Comparison of ENCODE assay signal across 11 cellular contexts in the genomic region with DNA sequence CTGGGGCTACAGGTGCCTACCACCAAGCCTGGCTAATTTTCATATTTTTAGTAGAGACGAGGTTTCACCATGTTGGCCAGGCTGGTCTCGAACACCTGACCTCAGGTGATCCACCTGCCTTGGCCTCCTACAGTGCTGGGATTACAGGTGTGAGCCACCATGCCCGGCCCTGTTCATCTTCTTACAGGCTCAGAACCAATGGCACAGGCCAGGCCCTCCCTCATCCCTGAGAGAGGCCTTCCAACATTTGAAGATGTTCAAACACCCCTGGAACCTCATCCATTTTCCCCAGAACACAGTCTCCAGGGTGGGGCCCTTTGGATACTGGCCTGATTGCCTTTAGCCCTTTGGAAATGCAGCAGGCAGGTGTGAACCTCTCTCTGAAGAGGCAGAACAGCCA. TPM values are rescaled to one million over a fixed set of nuclear protein-coding genes. Genes with fewer than 3 reads are reported as not detected.
DNase-seq lines count a peak whose midpoint lies in the region; ATAC-seq, FAIRE-seq and TF ChIP-seq lines count a peak whose summit lies in the region.
"Not testable (repeated sequence)": the region's sequence is repeated elsewhere in the genome, so short reads cannot be mapped to it uniquely, and the experiment has no call there.
"Had no signal": no experiment of that assay in that cellular context is flagged by ENCODE, and none has a peak within 500 bp of the region (broad histone marks: within the 10 kb centered on the region; RNA-seq: fewer than 3 reads in every experiment).

No MANE protein-coding gene starts in this region.

- H3K9me3 ChIP-seq in IMR-90 (ENCODE audit: control insufficient read depth, insufficient read depth, low read length); astrocyte (ENCODE audit: insufficient read depth, low read depth, low read length); esophagus muscularis mucosa; left lung; skeletal muscle tissue (ENCODE audit: control insufficient read depth in 3 of 3, low read length in 3 of 3); vagina: not testable (repeated sequence)

- TF ChIP-seq EP300 in esophagus muscularis mucosa (IDR thresholded peaks at IDR 0.05): not testable (repeated sequence)

- H3K4ac ChIP-seq in IMR-90 (ENCODE audit: low read depth, low read length): peak overlapping the region; percentile 47

- intact Hi-C loops in IMR-90 (cut with micrococcal nuclease); esophagus muscularis mucosa (cut with DNase I); left lung (cut with DNase I); vagina (cut with DNase I): not testable (repeated sequence)

- not testable (repeated sequence) for H3K27me3 ChIP-seq in ACC112 (ENCODE audit: insufficient read depth, low read length); IMR-90 (ENCODE audit: control insufficient read depth, insufficient read depth, low read length); astrocyte (ENCODE audit: insufficient read depth, low read length); esophagus muscularis mucosa; left lung; vagina
- H3K27me3 ChIP-seq in skeletal muscle tissue (ENCODE audit: control insufficient read depth in 3 of 3, insufficient read depth in 3 of 3, low read length in 3 of 3): peaks cover 0 to 12% (median 3%) of the 10 kb centered on the region in 3 donors

- not testable (repeated sequence) for H3K4me3 ChIP-seq in ACC112 (ENCODE audit: low read depth, low read length); IMR-90 (ENCODE audit: insufficient read depth, low read depth, low read length); astrocyte (ENCODE audit: insufficient read depth, low read depth, low read length); esophagus muscularis mucosa; left lung; skeletal muscle tissue (ENCODE audit: low read length in 3 of 3); vagina

- POLR2A ChIA-PET in IMR-90 (lab: Charles Lee; ENCODE audit: unreplicated experiment): not testable (repeated sequence)

- H3K27ac Mint-ChIP-seq in astrocyte (ENCODE audit: unreplicated experiment) (peak overlapping the region; percentile 99), osteocyte (ENCODE audit: unreplicated experiment) (peak overlapping the region; percentile 99)

- peak overlapping the region; percentile 96 for H2AK5ac ChIP-seq in IMR-90 (ENCODE audit: low read depth, low read length)

- H3K4me1 ChIP-seq in ACC112 (ENCODE audit: control insufficient read depth, insufficient read depth, low read length, unreplicated experiment): peaks cover 19% of the 10 kb centered on the region
- H3K4me1 ChIP-seq in IMR-90 (ENCODE audit: control insufficient read depth, insufficient read depth, low read length): not testable (repeated sequence)
- H3K4me1 ChIP-seq in astrocyte (ENCODE audit: insufficient read depth, low read length): peaks cover 14% of the 10 kb centered on the region
- H3K4me1 ChIP-seq in esophagus muscularis mucosa: peaks cover 12 to 16% (median 13%) of the 10 kb centered on the region in 4 donors
- peaks cover 7 to 17% of the 10 kb centered on the region in 2 donors for H3K4me1 ChIP-seq in left lung
- H3K4me1 ChIP-seq in skeletal muscle tissue (ENCODE audit: control insufficient read depth in 3 of 3, insufficient read depth in 3 of 3, low read length in 3 of 3): peaks cover 0 to 13% (median 9%) of the 10 kb centered on the region in 3 donors
- H3K4me1 ChIP-seq in vagina: peaks cover 16% of the 10 kb centered on the region

- not testable (repeated sequence) for H3K36me3 ChIP-seq in ACC112 (ENCODE audit: insufficient read depth, low read length); IMR-90 (ENCODE audit: control insufficient read depth, insufficient read depth, low read length); astrocyte (ENCODE audit: insufficient read depth, low read length); esophagus muscularis mucosa; left lung; skeletal muscle tissue (ENCODE audit: control insufficient read depth in 3 of 3, insufficient read depth in 3 of 3, low read length in 3 of 3); vagina

- H3K79me2 ChIP-seq in ACC112 (ENCODE audit: control insufficient read depth, insufficient read depth, low read length, unreplicated experiment); astrocyte (ENCODE audit: insufficient read depth, low read length): not testable (repeated sequence)

- 88% methylated on average over 3 of the region's 3 CpGs; no CpG with 5 or more reads in 1 of the 2 experiments for WGBS in IMR-90 (ENCODE audit: extremely low coverage in 2 of 2, insufficient read length in 1 of 2), 2 experiments
- WGBS in esophagus muscularis mucosa: 92% methylated on average over 2 of the region's 3 CpGs

- peak overlapping the region; percentile 93 for H2BK20ac ChIP-seq in IMR-90 (ENCODE audit: low read depth, low read length)

- not testable (repeated sequence) for H3K79me1 ChIP-seq in IMR-90 (ENCODE audit: low read depth in 1 of 2, low read length in 2 of 2)

- not testable (repeated sequence) for BruUV-seq in IMR-90 (replicated peaks; lab: Mats Ljungman, UMichigan)

- CTCF ChIA-PET in IMR-90 (lab: Yijun Ruan, JAX): interaction anchor here (0.8 kb wide), 1 partner anchor 47 kb away, joined by 5 read pairs; no protein-coding TSS in a partner anchor

- peak overlapping the region; percentile 57 for H2BK120ac ChIP-seq in IMR-90 (ENCODE audit: low read depth, low read length)

- H3K36me3 Mint-ChIP-seq in astrocyte (ENCODE audit: low read depth, unreplicated experiment); osteocyte (ENCODE audit: unreplicated experiment): not testable (repeated sequence)

- not testable (repeated sequence) for DNase-seq in IMR-90; astrocyte (ENCODE audit: low read depth); esophagus muscularis mucosa (ENCODE audit: extremely low spot score); left lung; osteocyte (ENCODE audit: extremely low spot score, unreplicated experiment)
- peak in 1 of 2 donors; percentile 88 for DNase-seq in vagina (ENCODE audit: extremely low spot score in 2 of 2)

- not testable (repeated sequence) for H3K4me3 Mint-ChIP-seq in astrocyte (ENCODE audit: unreplicated experiment)
- H3K4me3 Mint-ChIP-seq in osteocyte (ENCODE audit: unreplicated experiment): peak overlapping the region; percentile 12

- H2AK9ac ChIP-seq in IMR-90 (replicated peaks; ENCODE audit: low read depth, low read length, poor library complexity): peak overlapping the region; percentile 53

- peak overlapping the region; percentile 1 for H3K14ac ChIP-seq in IMR-90 (replicated peaks; ENCODE audit: low read depth, low read length)

- peak overlapping the region; percentile 85 for H4K5ac ChIP-seq in IMR-90 (ENCODE audit: low read depth, low read length)

- not testable (repeated sequence) for FAIRE-seq in astrocyte (lab: Jason Lieb, UNC)

- not testable (repeated sequence) for H2AFZ ChIP-seq in ACC112 (ENCODE audit: low read length, unreplicated experiment); astrocyte (ENCODE audit: low read depth, low read length)
- peak overlapping the region; percentile 81 for H2AFZ ChIP-seq in IMR-90 (replicated peaks; ENCODE audit: low read length, poor library complexity)

- TF ChIP-seq POLR2A in IMR-90 (IDR thresholded peaks at IDR 0.05; ENCODE audit: low read depth, low read length); esophagus muscularis mucosa (IDR thresholded peaks at IDR 0.05; ENCODE audit: low read depth); vagina (IDR thresholded peaks at IDR 0.05): not testable (repeated sequence)

- peak overlapping the region; percentile 74 for H3K18ac ChIP-seq in IMR-90 (ENCODE audit: low read depth, low read length)

- not testable (repeated sequence) for H4K20me1 ChIP-seq in IMR-90 (ENCODE audit: insufficient read depth, low read length); astrocyte (ENCODE audit: insufficient read depth, low read length)

- not testable (repeated sequence) for H3K27me3 Mint-ChIP-seq in astrocyte (ENCODE audit: low read depth, unreplicated experiment); osteocyte (ENCODE audit: unreplicated experiment)

- H3K23ac ChIP-seq in IMR-90 (ENCODE audit: low read depth, low read length): peak overlapping the region; percentile 45; the same call in 1 of the 2 replicates

- peak overlapping the region; percentile 7 to 77; a peak in 3 of 4 replicates for H4K8ac ChIP-seq in IMR-90 (ENCODE audit: low read depth in 2 of 2, low read length in 2 of 2)

- not testable (repeated sequence) for ATAC-seq in IMR-90 (ENCODE audit: low read depth); left lung

- peak overlapping the region; percentile 20; the same call in 1 of the 2 replicates for H3K56ac ChIP-seq in IMR-90 (ENCODE audit: extremely low read depth, insufficient read depth, low read length)

- dilution Hi-C loops in IMR-90 (cut with HindIII; ENCODE audit: low sequenced_read_pairs, unreplicated experiment): not testable (repeated sequence)

- H3K4me1 Mint-ChIP-seq in astrocyte (ENCODE audit: low read depth, unreplicated experiment) (peaks cover 12% of the 10 kb centered on the region), osteocyte (ENCODE audit: unreplicated experiment) (peaks cover 16% of the 10 kb centered on the region)

- TF ChIP-seq RAD21 in IMR-90 (IDR thresholded peaks at IDR 0.05; ENCODE audit: low read length): not testable (repeated sequence)

- H3K27ac ChIP-seq in ACC112 (ENCODE audit: low read depth, low read length) (peak overlapping the region; percentile 91), IMR-90 (ENCODE audit: insufficient read depth, low read length) (peak overlapping the region; percentile 59), astrocyte (ENCODE audit: low read depth, low read length) (peak overlapping the region; percentile 72), esophagus muscularis mucosa (replicated peaks in 1 of 4) (peak overlapping the region; percentile 67 to 79 (median 76)), left lung (peak overlapping the region; percentile 65 to 66), skeletal muscle tissue (ENCODE audit: low read depth, low read length) (peak overlapping the region; percentile 79), vagina (peak overlapping the region; percentile 81)

- in situ Hi-C loops in IMR-90 (cut with MboI; ENCODE audit: low sequenced_read_pairs): not testable (repeated sequence)

- H3K4me2 ChIP-seq in IMR-90 (ENCODE audit: low read depth, low read length): not testable (repeated sequence)
- H3K4me2 ChIP-seq in astrocyte (ENCODE audit: low read length): peak overlapping the region; percentile 58

- H4K91ac ChIP-seq in IMR-90 (ENCODE audit: insufficient read depth, low read depth, low read length): peak overlapping the region; percentile 67

- not testable (repeated sequence) for H3K9ac ChIP-seq in IMR-90 (ENCODE audit: low read depth, low read length); skeletal muscle tissue (ENCODE audit: low read depth in 1 of 3, low read length in 3 of 3)
- H3K9ac ChIP-seq in astrocyte (ENCODE audit: low read length): peak overlapping the region; percentile 62

- peak overlapping the region; percentile 62 for H2BK5ac ChIP-seq in IMR-90 (ENCODE audit: low read depth, low read length, poor library complexity, severe bottlenecking)

- not testable (repeated sequence) for H3K9me1 ChIP-seq in IMR-90 (ENCODE audit: insufficient read depth, low read length)

- peak overlapping the region; percentile 91; the same call in 2 of the 3 replicates for H2BK15ac ChIP-seq in IMR-90 (ENCODE audit: low read depth, low read length)

- not testable (repeated sequence) for TF ChIP-seq CTCF in IMR-90 (conservative IDR thresholded peaks at IDR 0.05; ENCODE audit: low read depth, low read length); astrocyte (IDR thresholded peaks at IDR 0.05; ENCODE audit: insufficient read depth, low read depth, low read length); esophagus muscularis mucosa (IDR thresholded peaks at IDR 0.05); left lung (IDR thresholded peaks at IDR 0.05); osteocyte (IDR thresholded peaks at IDR 0.05); vagina (IDR thresholded peaks at IDR 0.05)

- not testable (repeated sequence) for H3K9me3 Mint-ChIP-seq in astrocyte (ENCODE audit: unreplicated experiment); osteocyte (ENCODE audit: unreplicated experiment)

RNA-seq across cellular contexts. Expression of a gene that starts 23.2 kb away (rescaled TPM):
- total RNA-seq in IMR-90 (2012; rRNA removed) (0.28 and 0.36 TPM in 2 replicates), astrocyte (0.16 and 0.19 TPM in 2 replicates), esophagus muscularis mucosa (under 1 TPM in 1 of 4 donors, not detected in 3; under 0.01 TPM), left lung (under 1 TPM; 0.29 to 0.35 TPM), osteocyte (0.13 TPM in 1 of 2 replicates, not detected in the other), skeletal muscle tissue (0.52 TPM), vagina (0.74 TPM)
- 0.09 and 0.15 TPM in 2 replicates for polyA plus RNA-seq in IMR-90 (2012; rRNA removed)
- under 0.01 and 0.03 TPM in 2 replicates for polyA plus RNA-seq in IMR-90 (2012; cell fraction: cytosol; rRNA removed)
- polyA plus RNA-seq in IMR-90 (2012; cell fraction: nucleus; rRNA removed; ENCODE audit: low replicate concordance): 0.38 and 0.86 TPM in 2 replicates
- total RNA-seq: CD4-positive, alpha-beta T cell; G401; GM12878 had no signal
- polyA plus RNA-seq: GM12878 had no signal

RNA-seq across cellular contexts. Expression of a gene that starts 27.6 kb away (rescaled TPM):
- 25.0 and 26.3 TPM in 2 replicates for total RNA-seq in IMR-90 (2012; rRNA removed)
- 19.5 and 22.2 TPM in 2 replicates for polyA plus RNA-seq in IMR-90 (2012; rRNA removed)
- 8.4 and 8.6 TPM in 2 replicates for polyA plus RNA-seq in IMR-90 (2012; cell fraction: cytosol; rRNA removed)
- 41.0 and 52.4 TPM in 2 replicates for polyA plus RNA-seq in IMR-90 (2012; cell fraction: nucleus; rRNA removed; ENCODE audit: low replicate concordance)
- total RNA-seq in astrocyte: 23.9 and 26.7 TPM in 2 replicates
- total RNA-seq in esophagus muscularis mucosa: 10 to 100 TPM; 54.2 to 63.1 (median 59.5) TPM
- 10 to 100 TPM; 39.9 to 41.2 TPM for total RNA-seq in left lung
- total RNA-seq in osteocyte: 44.2 and 45.8 TPM in 2 replicates
- 23.5 TPM for total RNA-seq in skeletal muscle tissue
- 41.7 TPM for total RNA-seq in vagina
